18 cellular contexts compared by ENCODE assay signal in the genomic region with DNA sequence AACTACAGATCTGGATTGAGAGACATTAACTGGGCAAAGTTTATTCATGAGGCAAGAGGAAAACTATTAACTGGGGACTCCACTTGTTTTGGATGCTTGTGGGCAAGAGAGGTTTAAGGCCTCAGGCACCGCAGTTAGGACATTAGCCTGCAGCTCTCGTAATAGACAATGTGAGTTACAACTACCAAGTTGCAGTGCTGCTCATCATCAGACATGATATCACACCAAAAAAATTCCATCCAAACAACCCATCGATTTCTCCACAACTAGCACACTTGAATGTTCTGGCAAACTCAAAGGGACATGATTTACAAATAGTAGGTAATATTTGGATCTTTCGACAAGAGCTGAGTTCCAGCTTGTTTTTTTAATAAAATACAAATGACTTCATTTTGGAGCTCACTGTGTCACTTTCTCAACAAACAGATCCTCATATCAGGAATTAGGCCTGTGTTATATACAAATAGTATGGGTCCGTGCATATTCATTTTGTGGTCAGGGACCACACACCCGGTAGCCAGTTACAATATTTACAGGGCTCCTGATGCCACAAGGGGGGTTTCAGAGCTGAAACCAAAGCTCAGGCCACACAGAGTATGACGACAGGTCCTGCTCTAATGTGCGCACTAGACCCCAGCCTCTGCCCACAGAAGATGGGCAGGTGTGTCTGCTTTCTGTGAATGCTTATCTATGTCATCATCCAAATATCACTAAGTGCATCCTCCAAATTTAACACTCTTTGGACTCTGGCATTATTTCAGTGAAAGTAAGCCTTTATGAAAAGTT.
A peak's percentile ranks its signal among the peaks of the same experiment; 100 is the strongest.
DNase-seq lines count a peak whose midpoint lies in the region; ATAC-seq and TF ChIP-seq lines count a peak whose summit lies in the region.
"Had no signal": no experiment of that assay in that cellular context is flagged by ENCODE, and none has a peak within 500 bp of the region (broad histone marks: within the 10 kb centered on the region; RNA-seq: fewer than 3 reads in every experiment).

No MANE protein-coding gene starts in this region.

- 90% methylated on average over 8 of the region's 8 CpGs for WGBS in upper lobe of left lung, 2 donors

- no peaks in the 10 kb centered on the region for H3K9me3 Mint-ChIP-seq in activated CD8-positive, alpha-beta memory T cell treated with anti-CD3 and anti-CD28 coated beads, Interleukin-2, amount 10 ng/mL, durations not matched to agents 7 days and 5 days (ENCODE audit: low read depth)
- H3K9me3 Mint-ChIP-seq: activated T-cell treated with anti-CD3 and anti-CD28 coated beads, Interleukin-2, amount 50 U/mL, for 4 hours; CD8-positive, alpha-beta memory T cell; T-helper 2 cell treated with Interferon-gamma antibody and Interleukin-4, amounts not matched to agents 5 μg/mL and 100 μg/mL, for 36 hours had no signal

- H3K4me1 ChIP-seq in muscle layer of duodenum (ENCODE audit: control insufficient read depth in 1 of 2, insufficient read depth in 2 of 2, low read length in 2 of 2) (peaks cover 4 to 41% of the 10 kb centered on the region in 2 donors), upper lobe of left lung (peaks cover 0 to 18% (median 3%) of the 10 kb centered on the region in 4 donors)

- H3K9me3 ChIP-seq in muscle layer of duodenum (ENCODE audit: control insufficient read depth in 1 of 2, low read length in 2 of 2) (no peaks in the 10 kb centered on the region), upper lobe of left lung (no peaks in the 10 kb centered on the region)

- H3K27ac ChIP-seq in muscle layer of duodenum (ENCODE audit: low read length) (peak overlapping the region; percentile 45), upper lobe of left lung (peak overlapping the region in 3 of 4 donors; percentile 14 to 58 (median 40))
- H3K27ac ChIP-seq: 22Rv1 had no signal

- H3K4me3 ChIP-seq in fibroblast of the aortic adventitia (ENCODE audit: low read depth, low read length) (no peak overlapping the region), muscle layer of duodenum (ENCODE audit: low read depth in 1 of 2, low read length in 2 of 2) (no peak overlapping the region), upper lobe of left lung (no peak overlapping the region)

- no peaks in the 10 kb centered on the region for H3K36me3 ChIP-seq in muscle layer of duodenum (ENCODE audit: control insufficient read depth in 1 of 2, insufficient read depth in 2 of 2, low read length in 2 of 2)
- H3K36me3 ChIP-seq in upper lobe of left lung, result peaks cover 0 to 20% (median 0%) of the 10 kb centered on the region in 4 donors

- CTCF ChIA-PET in activated CD8-positive, alpha-beta memory T cell treated with anti-CD3 and anti-CD28 coated beads, Interleukin-2, amount 10 ng/mL, durations not matched to agents 7 days and 5 days (lab: Charles Lee), result no interaction called here

- no peaks in the 10 kb centered on the region for H3K27me3 Mint-ChIP-seq in activated CD8-positive, alpha-beta memory T cell treated with anti-CD3 and anti-CD28 coated beads, Interleukin-2, amount 10 ng/mL, durations not matched to agents 7 days and 5 days
- H3K27me3 Mint-ChIP-seq: CD8-positive, alpha-beta memory T cell had no signal

- no peak for TF ChIP-seq POLR2A in upper lobe of left lung (IDR thresholded peaks at IDR 0.05)

- DNase-seq in activated CD8-positive, alpha-beta memory T cell treated with anti-CD3 and anti-CD28 coated beads for 24 hours, result peak; percentile 15
- DNase-seq in activated CD8-positive, alpha-beta memory T cell treated with anti-CD3 and anti-CD28 coated beads, Interleukin-2, amount 10 ng/mL, durations not matched to agents 7 days and 5 days, result no peak
- peak; percentile 35 for DNase-seq in fibroblast of the aortic adventitia (ENCODE audit: low read depth)
- DNase-seq in upper lobe of left lung, result no peak
- no peak for DNase-seq in left colon
- DNase-seq: activated CD4-positive, alpha-beta T cell treated with anti-CD3 and anti-CD28 coated beads for 4 hours; activated T-cell treated with anti-CD3 and anti-CD28 coated beads, Interleukin-2, amount 50 U/mL, for 4 hours; amniotic stem cell; CD8-positive, alpha-beta memory T cell; cortex of kidney; H7; NCI-H2081 treated with DMSO at 0.1 percent for 48 hours; stimulated activated CD4-positive, alpha-beta T cell treated with anti-CD3 and anti-CD28 coated beads, Interleukin-2, amount 100 ng/mL, for 48 hours had no signal

- peaks cover 18% of the 10 kb centered on the region for H3K36me3 Mint-ChIP-seq in activated CD8-positive, alpha-beta memory T cell treated with anti-CD3 and anti-CD28 coated beads, Interleukin-2, amount 10 ng/mL, durations not matched to agents 7 days and 5 days

- intact Hi-C loops in left colon (cut with DNase I, micrococcal nuclease), result no loop called here

- TF ChIP-seq CTCF in fibroblast of the aortic adventitia (IDR thresholded peaks at IDR 0.05; ENCODE audit: insufficient read depth, low read length) (no peak), upper lobe of left lung (IDR thresholded peaks at IDR 0.05) (no peak)

- H3K4me1 Mint-ChIP-seq in activated CD8-positive, alpha-beta memory T cell treated with anti-CD3 and anti-CD28 coated beads, Interleukin-2, amount 10 ng/mL, durations not matched to agents 7 days and 5 days, result peaks cover 40% of the 10 kb centered on the region

- H3K27me3 ChIP-seq in muscle layer of duodenum (ENCODE audit: low read depth, low read length), result no peaks in the 10 kb centered on the region
- no peaks in the 10 kb centered on the region for H3K27me3 ChIP-seq in upper lobe of left lung

- no peak overlapping the region for H3K27ac Mint-ChIP-seq in activated CD8-positive, alpha-beta memory T cell treated with anti-CD3 and anti-CD28 coated beads, Interleukin-2, amount 10 ng/mL, durations not matched to agents 7 days and 5 days
- H3K27ac Mint-ChIP-seq: T-helper 2 cell treated with Interferon-gamma antibody and Interleukin-4, amounts not matched to agents 5 μg/mL and 100 μg/mL, for 36 hours had no signal

- no peak overlapping the region for H3K4me3 Mint-ChIP-seq in activated CD8-positive, alpha-beta memory T cell treated with anti-CD3 and anti-CD28 coated beads, Interleukin-2, amount 10 ng/mL, durations not matched to agents 7 days and 5 days
- H3K4me3 Mint-ChIP-seq: activated T-cell treated with anti-CD3 and anti-CD28 coated beads, Interleukin-2, amount 50 U/mL, for 4 hours; CD8-positive, alpha-beta memory T cell; T-helper 2 cell treated with Interferon-gamma antibody and Interleukin-4, amounts not matched to agents 5 μg/mL and 100 μg/mL, for 36 hours had no signal

- no peak for ATAC-seq in activated CD8-positive, alpha-beta memory T cell treated with anti-CD3 and anti-CD28 coated beads, Interleukin-2, amount 10 ng/mL, durations not matched to agents 7 days and 5 days
- ATAC-seq in upper lobe of left lung (ENCODE audit: low FRiP score in 2 of 2), result peak in 1 of 2 donors; percentile 81
- ATAC-seq in left colon, result no peak
- ATAC-seq in GM18870 (IDR thresholded peaks at IDR 0.05; ENCODE audit: unreplicated experiment), result no peak
- ATAC-seq in HG02642 (IDR thresholded peaks at IDR 0.05; ENCODE audit: poor library complexity, unreplicated experiment), result no peak
- ATAC-seq: activated T-cell treated with anti-CD3 and anti-CD28 coated beads, Interleukin-2, amount 50 U/mL, for 4 hours had no signal

- TF ChIP-seq EP300 in upper lobe of left lung (IDR thresholded peaks at IDR 0.05), result no peak

Comparison
In these comparisons a context has a peak if more than half of its experiments do, and no peak if none do; other contexts are left out.
1. DNase-seq: peak in activated CD8-positive, alpha-beta memory T cell treated with anti-CD3 and anti-CD28 coated beads for 24 hours (single experiment) and fibroblast of the aortic adventitia (single experiment); none in activated CD8-positive, alpha-beta memory T cell treated with anti-CD3 and anti-CD28 coated beads, Interleukin-2, amount 10 ng/mL, durations not matched to agents 7 days and 5 days (single experiment), upper lobe of left lung (0 of 2) and left colon (0 of 2).